8 cellular contexts compared by ENCODE assay signal in the genomic region with DNA sequence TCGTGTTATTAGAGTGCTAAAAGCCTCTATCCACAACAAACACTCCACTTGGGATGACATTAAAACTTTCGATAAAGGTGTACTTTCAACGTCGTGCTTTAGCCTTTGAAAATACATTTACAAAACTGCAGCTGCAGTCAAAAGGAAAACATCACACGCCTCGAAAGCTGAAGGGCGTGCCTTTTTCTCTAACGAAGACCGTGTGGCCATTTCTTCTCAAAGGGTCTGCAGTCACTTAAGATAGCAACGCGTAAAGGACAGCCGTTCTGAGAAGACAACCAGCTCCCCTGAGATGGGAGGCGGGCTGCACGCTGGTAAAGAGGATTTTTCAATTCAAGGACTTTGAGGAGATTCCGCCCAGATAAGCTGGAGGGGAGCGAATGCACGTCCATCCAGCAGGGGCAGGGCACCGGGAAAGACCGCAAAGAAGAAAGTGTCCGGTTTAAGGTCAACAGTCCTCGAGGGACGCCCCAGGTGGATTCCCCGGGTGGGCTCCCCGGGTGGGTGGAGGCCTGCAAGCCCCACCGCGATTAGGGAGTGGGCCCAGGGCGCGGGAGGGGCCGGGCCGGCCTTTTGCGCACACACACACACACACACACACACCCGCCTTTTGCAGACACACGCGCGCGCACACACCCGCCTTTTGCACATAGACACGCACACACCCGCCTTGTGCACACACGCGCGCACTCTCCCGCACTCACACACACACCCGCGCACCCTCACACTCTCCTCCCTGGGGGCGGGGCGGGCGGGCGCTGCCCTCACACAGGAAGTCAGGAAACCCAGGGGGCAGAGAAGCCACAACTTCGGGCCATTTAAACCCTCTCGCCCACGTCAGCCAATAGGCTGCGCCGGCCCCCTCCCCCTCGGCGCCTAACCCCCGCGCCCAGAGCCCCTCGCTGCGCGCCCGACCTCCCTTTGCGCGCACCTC. TPM values are rescaled to one million over a fixed set of nuclear protein-coding genes. Genes with fewer than 3 reads are reported as not detected.
DNase-seq lines count a peak whose midpoint lies in the region; ATAC-seq and TF ChIP-seq lines count a peak whose summit lies in the region.

No MANE protein-coding gene starts in this region.

- H3K27me3 Mint-ChIP-seq in activated naive CD8-positive, alpha-beta T cell treated with anti-CD3 and anti-CD28 coated beads, Interleukin-2, amount 10 ng/mL, durations not matched to agents 7 days and 5 days: peaks cover 6% of the 10 kb centered on the region

- peak overlapping the region; percentile 84 for H3K27ac Mint-ChIP-seq in activated naive CD8-positive, alpha-beta T cell treated with anti-CD3 and anti-CD28 coated beads, Interleukin-2, amount 10 ng/mL, durations not matched to agents 7 days and 5 days

- H3K36me3 ChIP-seq in SK-N-MC (ENCODE audit: insufficient read depth, low read length) (peaks cover 4% of the 10 kb centered on the region; the same call in 1 of the 2 replicates), osteoblast (ENCODE audit: insufficient read depth, low read length) (no peaks in the 10 kb centered on the region)

- H2AFZ ChIP-seq in osteoblast (ENCODE audit: low read length): peak overlapping the region; percentile 79

- DNase-seq in DMS53 treated with DMSO at 0.1 percent for 48 hours (lab: John Stamatoyannopoulos, UW; ENCODE audit: unreplicated experiment) (peak; percentile 18), HuH-7 (ENCODE audit: low spot score) (peak; percentile 77), SK-N-MC (ENCODE audit: low read depth, low spot score) (no peak), Right ventricle myocardium superior (peak; percentile 76), osteoblast (ENCODE audit: insufficient read length, low spot score, missing footprints) (peak; percentile 84), GOT3 (lab: John Stamatoyannopoulos, UW) (no peak)
- DNase-seq in activated naive CD8-positive, alpha-beta T cell treated with anti-CD3 and anti-CD28 coated beads, Interleukin-2, amount 10 ng/mL, durations not matched to agents 7 days and 5 days: peak; percentile 63

- H3K9me3 Mint-ChIP-seq in activated naive CD8-positive, alpha-beta T cell treated with anti-CD3 and anti-CD28 coated beads, Interleukin-2, amount 10 ng/mL, durations not matched to agents 7 days and 5 days: no peaks in the 10 kb centered on the region

- no peaks in the 10 kb centered on the region for H3K27me3 ChIP-seq in osteoblast (ENCODE audit: insufficient read depth, low read length)

- TF ChIP-seq CTCF in osteoblast (IDR thresholded peaks at IDR 0.05; ENCODE audit: extremely low read depth, low read depth, low read length): peak; percentile 45

- ATAC-seq in GM21526 (IDR thresholded peaks at IDR 0.05; ENCODE audit: low FRiP score, unreplicated experiment) (peak; percentile 29), Right ventricle myocardium superior (ENCODE audit: poor library complexity) (peak; percentile 18)
- ATAC-seq in activated naive CD8-positive, alpha-beta T cell treated with anti-CD3 and anti-CD28 coated beads, Interleukin-2, amount 10 ng/mL, durations not matched to agents 7 days and 5 days (ENCODE audit: low read depth): peak; percentile 53

- no peaks in the 10 kb centered on the region for H3K36me3 Mint-ChIP-seq in activated naive CD8-positive, alpha-beta T cell treated with anti-CD3 and anti-CD28 coated beads, Interleukin-2, amount 10 ng/mL, durations not matched to agents 7 days and 5 days

- intact Hi-C loops in Right ventricle myocardium superior (cut with DNase I): loop anchor here (5.0 kb wide), 1 partner anchor 66 kb away; no protein-coding TSS in a partner anchor

- no peak overlapping the region for H3K9ac ChIP-seq in SK-N-MC (ENCODE audit: insufficient read length)

- peaks cover 50% of the 10 kb centered on the region for H3K4me1 Mint-ChIP-seq in activated naive CD8-positive, alpha-beta T cell treated with anti-CD3 and anti-CD28 coated beads, Interleukin-2, amount 10 ng/mL, durations not matched to agents 7 days and 5 days

- peak overlapping the region; percentile 97 for H3K4me2 ChIP-seq in osteoblast (ENCODE audit: insufficient read depth, low read length)

- peak overlapping the region; percentile 91 for H3K4me3 Mint-ChIP-seq in activated naive CD8-positive, alpha-beta T cell treated with anti-CD3 and anti-CD28 coated beads, Interleukin-2, amount 10 ng/mL, durations not matched to agents 7 days and 5 days

- POLR2A ChIA-PET in activated naive CD8-positive, alpha-beta T cell treated with anti-CD3 and anti-CD28 coated beads, Interleukin-2, amount 10 ng/mL, durations not matched to agents 7 days and 5 days (lab: Charles Lee): interaction anchor here (2.1 kb wide), 1 partner anchor 66 kb away, joined by 6 read pairs; no protein-coding TSS in a partner anchor

- H3K9me3 ChIP-seq in SK-N-MC (ENCODE audit: low read depth, low read length): no peaks in the 10 kb centered on the region
- H3K9me3 ChIP-seq in osteoblast (ENCODE audit: low read depth, low read length): no peaks in the 10 kb centered on the region

- H3K27ac ChIP-seq in SK-N-MC (no peak overlapping the region), osteoblast (ENCODE audit: low read depth, low read length) (peak overlapping the region; percentile 26)

- peaks cover 22% of the 10 kb centered on the region for H3K4me1 ChIP-seq in osteoblast (ENCODE audit: insufficient read depth, low read length)

- H3K4me3 ChIP-seq in SK-N-MC (peak overlapping the region; percentile 81), osteoblast (ENCODE audit: insufficient read depth, low read length) (peak overlapping the region; percentile 87)

- peaks cover 26% of the 10 kb centered on the region for H4K20me1 ChIP-seq in osteoblast (ENCODE audit: insufficient read depth, low read length)

- H3K79me2 ChIP-seq in osteoblast (ENCODE audit: insufficient read depth, low read length): peaks cover 57% of the 10 kb centered on the region

RNA-seq across cellular contexts. Expression of a gene that starts 0.8 kb away (rescaled TPM):
- total RNA-seq in activated naive CD8-positive, alpha-beta T cell treated with anti-CD3 and anti-CD28 coated beads, Interleukin-2, amount 10 ng/mL, durations not matched to agents 7 days and 5 days: 10 to 100 TPM; 15.0 to 15.9 TPM
- 21.7 TPM for total RNA-seq in Right ventricle myocardium superior
- 68.4 and 76.0 TPM in 2 replicates for total RNA-seq in osteoblast

Comparison
In these comparisons a context has a peak if more than half of its experiments do, and no peak if none do; other contexts are left out.
1. DNase-seq: peak in DMS53 treated with DMSO at 0.1 percent for 48 hours (single experiment), HuH-7 (single experiment), activated naive CD8-positive, alpha-beta T cell treated with anti-CD3 and anti-CD28 coated beads, Interleukin-2, amount 10 ng/mL, durations not matched to agents 7 days and 5 days (single experiment), Right ventricle myocardium superior (single experiment) and osteoblast (single experiment); none in SK-N-MC (single experiment) and GOT3 (single experiment).
2. Peak in every context shown above with its lines, with median percentiles within 50 percentile points of each other: ATAC-seq.